In the genomic region with DNA sequence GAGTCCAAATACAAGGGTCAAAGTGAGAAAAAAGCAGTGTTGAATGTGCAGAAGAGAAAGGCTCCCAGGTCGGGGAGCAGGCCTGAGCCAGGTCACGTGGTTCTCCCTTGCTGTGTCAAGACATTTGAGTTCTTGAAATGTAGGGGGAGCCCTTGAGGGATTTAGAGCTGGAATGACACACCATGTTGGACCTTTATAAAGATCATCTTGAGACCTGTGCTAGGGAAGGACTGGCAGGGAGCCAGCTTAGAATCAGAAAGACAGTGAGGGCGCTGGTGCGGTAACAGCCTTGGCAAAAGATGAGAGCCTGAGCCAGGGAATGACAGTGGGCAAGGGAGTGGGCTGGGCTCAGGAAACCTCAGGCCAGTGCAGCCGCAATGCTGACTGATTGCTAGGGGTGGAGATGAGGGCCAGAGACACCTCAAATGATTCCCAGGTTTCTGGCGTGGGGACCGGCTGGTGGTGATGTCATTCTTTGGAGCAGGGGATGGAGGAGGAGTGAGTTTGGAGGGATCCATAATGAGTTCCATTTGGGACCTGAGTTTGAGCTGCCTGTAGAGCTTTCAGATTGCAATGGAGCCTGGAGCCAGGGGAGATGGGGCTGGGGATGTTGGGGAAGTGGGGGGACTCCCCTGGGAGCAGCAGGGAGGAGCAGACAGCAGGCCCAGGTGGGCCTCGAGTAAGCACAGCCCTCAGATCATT, we compare ENCODE assay signal across 1 cellular context.
TF ChIP-seq lines count a peak whose summit lies in the region.

No MANE protein-coding gene starts in this region.

TF ChIP-seq in GM23338, 12 proteins besides CTCF, POLR2A, EP300 and RAD21 (continued from another document):
- TF ChIP-seq, protein P1, sequence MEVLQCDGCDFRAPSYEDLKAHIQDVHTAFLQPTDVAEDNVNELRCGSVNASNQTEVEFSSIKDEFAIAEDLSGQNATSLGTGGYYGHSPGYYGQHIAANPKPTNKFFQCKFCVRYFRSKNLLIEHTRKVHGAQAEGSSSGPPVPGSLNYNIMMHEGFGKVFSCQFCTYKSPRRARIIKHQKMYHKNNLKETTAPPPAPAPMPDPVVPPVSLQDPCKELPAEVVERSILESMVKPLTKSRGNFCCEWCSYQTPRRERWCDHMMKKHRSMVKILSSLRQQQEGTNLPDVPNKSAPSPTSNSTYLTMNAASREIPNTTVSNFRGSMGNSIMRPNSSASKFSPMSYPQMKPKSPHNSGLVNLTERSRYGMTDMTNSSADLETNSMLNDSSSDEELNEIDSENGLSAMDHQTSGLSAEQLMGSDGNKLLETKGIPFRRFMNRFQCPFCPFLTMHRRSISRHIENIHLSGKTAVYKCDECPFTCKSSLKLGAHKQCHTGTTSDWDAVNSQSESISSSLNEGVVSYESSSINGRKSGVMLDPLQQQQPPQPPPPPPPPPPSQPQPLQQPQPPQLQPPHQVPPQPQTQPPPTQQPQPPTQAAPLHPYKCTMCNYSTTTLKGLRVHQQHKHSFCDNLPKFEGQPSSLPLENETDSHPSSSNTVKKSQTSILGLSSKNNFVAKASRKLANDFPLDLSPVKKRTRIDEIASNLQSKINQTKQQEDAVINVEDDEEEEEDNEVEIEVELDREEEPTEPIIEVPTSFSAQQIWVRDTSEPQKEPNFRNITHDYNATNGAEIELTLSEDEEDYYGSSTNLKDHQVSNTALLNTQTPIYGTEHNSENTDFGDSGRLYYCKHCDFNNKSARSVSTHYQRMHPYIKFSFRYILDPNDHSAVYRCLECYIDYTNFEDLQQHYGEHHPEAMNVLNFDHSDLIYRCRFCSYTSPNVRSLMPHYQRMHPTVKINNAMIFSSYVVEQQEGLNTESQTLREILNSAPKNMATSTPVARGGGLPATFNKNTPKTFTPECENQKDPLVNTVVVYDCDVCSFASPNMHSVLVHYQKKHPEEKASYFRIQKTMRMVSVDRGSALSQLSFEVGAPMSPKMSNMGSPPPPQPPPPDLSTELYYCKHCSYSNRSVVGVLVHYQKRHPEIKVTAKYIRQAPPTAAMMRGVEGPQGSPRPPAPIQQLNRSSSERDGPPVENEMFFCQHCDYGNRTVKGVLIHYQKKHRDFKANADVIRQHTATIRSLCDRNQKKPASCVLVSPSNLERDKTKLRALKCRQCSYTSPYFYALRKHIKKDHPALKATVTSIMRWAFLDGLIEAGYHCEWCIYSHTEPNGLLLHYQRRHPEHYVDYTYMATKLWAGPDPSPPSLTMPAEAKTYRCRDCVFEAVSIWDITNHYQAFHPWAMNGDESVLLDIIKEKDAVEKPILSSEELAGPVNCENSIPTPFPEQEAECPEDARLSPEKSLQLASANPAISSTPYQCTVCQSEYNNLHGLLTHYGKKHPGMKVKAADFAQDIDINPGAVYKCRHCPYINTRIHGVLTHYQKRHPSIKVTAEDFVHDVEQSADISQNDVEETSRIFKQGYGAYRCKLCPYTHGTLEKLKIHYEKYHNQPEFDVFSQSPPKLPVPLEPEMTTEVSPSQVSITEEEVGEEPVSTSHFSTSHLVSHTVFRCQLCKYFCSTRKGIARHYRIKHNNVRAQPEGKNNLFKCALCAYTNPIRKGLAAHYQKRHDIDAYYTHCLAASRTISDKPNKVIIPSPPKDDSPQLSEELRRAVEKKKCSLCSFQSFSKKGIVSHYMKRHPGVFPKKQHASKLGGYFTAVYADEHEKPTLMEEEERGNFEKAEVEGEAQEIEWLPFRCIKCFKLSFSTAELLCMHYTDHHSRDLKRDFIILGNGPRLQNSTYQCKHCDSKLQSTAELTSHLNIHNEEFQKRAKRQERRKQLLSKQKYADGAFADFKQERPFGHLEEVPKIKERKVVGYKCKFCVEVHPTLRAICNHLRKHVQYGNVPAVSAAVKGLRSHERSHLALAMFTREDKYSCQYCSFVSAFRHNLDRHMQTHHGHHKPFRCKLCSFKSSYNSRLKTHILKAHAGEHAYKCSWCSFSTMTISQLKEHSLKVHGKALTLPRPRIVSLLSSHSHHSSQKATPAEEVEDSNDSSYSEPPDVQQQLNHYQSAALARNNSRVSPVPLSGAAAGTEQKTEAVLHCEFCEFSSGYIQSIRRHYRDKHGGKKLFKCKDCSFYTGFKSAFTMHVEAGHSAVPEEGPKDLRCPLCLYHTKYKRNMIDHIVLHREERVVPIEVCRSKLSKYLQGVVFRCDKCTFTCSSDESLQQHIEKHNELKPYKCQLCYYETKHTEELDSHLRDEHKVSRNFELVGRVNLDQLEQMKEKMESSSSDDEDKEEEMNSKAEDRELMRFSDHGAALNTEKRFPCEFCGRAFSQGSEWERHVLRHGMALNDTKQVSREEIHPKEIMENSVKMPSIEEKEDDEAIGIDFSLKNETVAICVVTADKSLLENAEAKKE (CRISPR knock-in tag; IDR thresholded peaks at IDR 0.05) = no peak
- no peak for TF ChIP-seq ZNF331 (CRISPR knock-in tag; IDR thresholded peaks at IDR 0.05; ENCODE audit: low read depth)
- TF ChIP-seq, protein P2, sequence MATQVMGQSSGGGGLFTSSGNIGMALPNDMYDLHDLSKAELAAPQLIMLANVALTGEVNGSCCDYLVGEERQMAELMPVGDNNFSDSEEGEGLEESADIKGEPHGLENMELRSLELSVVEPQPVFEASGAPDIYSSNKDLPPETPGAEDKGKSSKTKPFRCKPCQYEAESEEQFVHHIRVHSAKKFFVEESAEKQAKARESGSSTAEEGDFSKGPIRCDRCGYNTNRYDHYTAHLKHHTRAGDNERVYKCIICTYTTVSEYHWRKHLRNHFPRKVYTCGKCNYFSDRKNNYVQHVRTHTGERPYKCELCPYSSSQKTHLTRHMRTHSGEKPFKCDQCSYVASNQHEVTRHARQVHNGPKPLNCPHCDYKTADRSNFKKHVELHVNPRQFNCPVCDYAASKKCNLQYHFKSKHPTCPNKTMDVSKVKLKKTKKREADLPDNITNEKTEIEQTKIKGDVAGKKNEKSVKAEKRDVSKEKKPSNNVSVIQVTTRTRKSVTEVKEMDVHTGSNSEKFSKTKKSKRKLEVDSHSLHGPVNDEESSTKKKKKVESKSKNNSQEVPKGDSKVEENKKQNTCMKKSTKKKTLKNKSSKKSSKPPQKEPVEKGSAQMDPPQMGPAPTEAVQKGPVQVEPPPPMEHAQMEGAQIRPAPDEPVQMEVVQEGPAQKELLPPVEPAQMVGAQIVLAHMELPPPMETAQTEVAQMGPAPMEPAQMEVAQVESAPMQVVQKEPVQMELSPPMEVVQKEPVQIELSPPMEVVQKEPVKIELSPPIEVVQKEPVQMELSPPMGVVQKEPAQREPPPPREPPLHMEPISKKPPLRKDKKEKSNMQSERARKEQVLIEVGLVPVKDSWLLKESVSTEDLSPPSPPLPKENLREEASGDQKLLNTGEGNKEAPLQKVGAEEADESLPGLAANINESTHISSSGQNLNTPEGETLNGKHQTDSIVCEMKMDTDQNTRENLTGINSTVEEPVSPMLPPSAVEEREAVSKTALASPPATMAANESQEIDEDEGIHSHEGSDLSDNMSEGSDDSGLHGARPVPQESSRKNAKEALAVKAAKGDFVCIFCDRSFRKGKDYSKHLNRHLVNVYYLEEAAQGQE (IDR thresholded peaks at IDR 0.05; ENCODE audit: unreplicated experiment) = no peak
